Comparison of ENCODE assay signal across 1 cellular context in genomic region chr17:81991684-81992513, GRCh38.
TF ChIP-seq lines count a peak whose summit lies in the region.

No MANE protein-coding gene starts in this region.

TF ChIP-seq in HepG2, 621 proteins besides CTCF, POLR2A, EP300 and RAD21 (continued from another document and continues in another):
- no peak for TF ChIP-seq ZHX2 (IDR thresholded peaks at IDR 0.05; ENCODE audit: low read depth)
- peak; percentile 19; the same call in 1 of the 2 replicates for TF ChIP-seq ZHX2 (CRISPR knock-in tag; IDR thresholded peaks at IDR 0.05; ENCODE audit: borderline replicate concordance)
- TF ChIP-seq PHF20 (CRISPR knock-in tag; IDR thresholded peaks at IDR 0.05), result peak; percentile 13; the same call in 1 of the 2 replicates
- no peak; the same call in none of the 2 replicates for TF ChIP-seq E2F5 (CRISPR knock-in tag; conservative IDR thresholded peaks at IDR 0.05)
- peak; percentile 63 for TF ChIP-seq ARID5B (CRISPR knock-in tag; IDR thresholded peaks at IDR 0.05)
- no peak for TF ChIP-seq ZNF646 (CRISPR knock-in tag; IDR thresholded peaks at IDR 0.05)
- no peak for TF ChIP-seq WIZ (CRISPR knock-in tag; IDR thresholded peaks at IDR 0.05)
- peak; percentile 81 for TF ChIP-seq ZBTB33 (CRISPR knock-in tag; IDR thresholded peaks at IDR 0.05)
- TF ChIP-seq ZNF446 (CRISPR knock-in tag; IDR thresholded peaks at IDR 0.05), result peak; percentile 92; the same call in 1 of the 2 replicates
- peak; percentile 91 for TF ChIP-seq REL (CRISPR knock-in tag; conservative IDR thresholded peaks at IDR 0.05)
- no peak for TF ChIP-seq ATF6 (CRISPR knock-in tag; conservative IDR thresholded peaks at IDR 0.05)
- TF ChIP-seq AHDC1 (CRISPR knock-in tag; IDR thresholded peaks at IDR 0.05; ENCODE audit: borderline replicate concordance), result no peak; the same call in 1 of the 2 replicates
- TF ChIP-seq KLF15 (CRISPR knock-in tag; IDR thresholded peaks at IDR 0.05; ENCODE audit: borderline replicate concordance), result no peak
- TF ChIP-seq FOXK2 (IDR thresholded peaks at IDR 0.05), result peak; percentile 46; the same call in 1 of the 2 replicates
- peak; percentile 93 for TF ChIP-seq SNAPC5 (CRISPR knock-in tag; IDR thresholded peaks at IDR 0.05; ENCODE audit: borderline replicate concordance)
- peak; percentile 81 for TF ChIP-seq GATAD1 (CRISPR knock-in tag; IDR thresholded peaks at IDR 0.05)
- TF ChIP-seq REPIN1 (CRISPR knock-in tag; IDR thresholded peaks at IDR 0.05; ENCODE audit: borderline replicate concordance, low read depth), result peak; percentile 94; the same call in 1 of the 2 replicates
- peak; percentile 98 for TF ChIP-seq RBFOX2 (IDR thresholded peaks at IDR 0.05; ENCODE audit: low read depth, low read length)
- TF ChIP-seq ZNF143 (CRISPR knock-in tag; IDR thresholded peaks at IDR 0.05), result peak; percentile 51
- peak in 1 of 2 experiments; percentile 49; a peak in 1 of 4 replicates for TF ChIP-seq NR2F1 (CRISPR knock-in tag; IDR thresholded peaks at IDR 0.05)
- 0 out of 2 replicates have a peak, but pooled peaks have one; percentile 9 for TF ChIP-seq ELF4 (CRISPR knock-in tag; IDR thresholded peaks at IDR 0.05; ENCODE audit: borderline replicate concordance)
- TF ChIP-seq BORCS8-MEF2B (CRISPR knock-in tag; IDR thresholded peaks at IDR 0.05), result peak; percentile 91; the same call in 1 of the 2 replicates
